24 cellular contexts compared by ENCODE assay signal in genomic region chr17:63937920-63938319, GRCh38. TPM values are rescaled to one million over a fixed set of nuclear protein-coding genes. Genes with fewer than 3 reads are reported as not detected.
"Had no signal": no experiment of that assay in that cellular context is flagged by ENCODE, and none has a peak within 500 bp of the region (broad histone marks: within the 10 kb centered on the region; RNA-seq: fewer than 3 reads in every experiment).

No MANE protein-coding gene starts in this region.

- H3K27ac ChIP-seq: heart left ventricle, parathyroid adenoma, prostate gland, right lobe of liver had no signal

- H3K4me3 Mint-ChIP-seq: naive thymus-derived CD8-positive, alpha-beta T cell had no signal

- DNase-seq: effector memory CD4-positive, alpha-beta T cell; heart left ventricle; hippocampal formation; kidney glomerular epithelial cell; mesendoderm; naive thymus-derived CD8-positive, alpha-beta T cell; retina; right lobe of liver; stimulated activated CD4-positive, alpha-beta T cell treated with anti-CD3 and anti-CD28 coated beads, Interleukin-15, amount 100 ng/mL, for 24 hours; stimulated activated CD4-positive, alpha-beta T cell treated with anti-CD3 and anti-CD28 coated beads, Interleukin-1b, Interleukin-23, amount 100 ng/mL, for 48 hours; stimulated activated CD4-positive, alpha-beta T cell treated with anti-CD3 and anti-CD28 coated beads, Interleukin-4, amount 100 ng/mL, for 24 hours; stimulated activated naive CD4-positive, alpha-beta T cell treated with Interleukin-2 at 50 U/mL for 16 hours; trophoblast cell had no signal

- H3K9me3 ChIP-seq: heart left ventricle, prostate gland, right lobe of liver had no signal

- H3K4me3 ChIP-seq: heart left ventricle, prostate gland, right lobe of liver had no signal

- H3K27me3 Mint-ChIP-seq: naive thymus-derived CD8-positive, alpha-beta T cell had no signal

- H3K4me1 ChIP-seq: heart left ventricle, parathyroid adenoma, prostate gland, right lobe of liver had no signal

- H3K36me3 Mint-ChIP-seq: naive thymus-derived CD8-positive, alpha-beta T cell had no signal

- ATAC-seq: esophagus mucosa; heart left ventricle; naive thymus-derived CD8-positive, alpha-beta T cell; right lobe of liver had no signal

- H3K27me3 ChIP-seq: heart left ventricle, right lobe of liver had no signal

- H3K9me3 Mint-ChIP-seq: naive thymus-derived CD8-positive, alpha-beta T cell had no signal

- H3K79me2 ChIP-seq: parathyroid adenoma had no signal

- H3K36me3 ChIP-seq: heart left ventricle, prostate gland, right lobe of liver had no signal

RNA-seq across cellular contexts. Expression of gene CD79B, which starts 5.8 kb away (rescaled TPM):
- total RNA-seq: lung microvascular endothelial cell had no signal
- polyA plus RNA-seq: neural cell had no signal

RNA-seq across cellular contexts. Expression of gene GH1, which starts 19.3 kb away (rescaled TPM):
- total RNA-seq: esophagus mucosa; fibroblast of lung; frontal cortex; glomerular endothelial cell; heart left ventricle; liver; lung microvascular endothelial cell; naive thymus-derived CD8-positive, alpha-beta T cell; omental fat pad; prostate gland; right lobe of liver; urinary bladder had no signal
- polyA plus RNA-seq: fibroblast of lung; heart left ventricle; liver; naive thymus-derived CD8-positive, alpha-beta T cell; neural cell had no signal

RNA-seq across cellular contexts. Expression of gene CSHL1, which starts 26.9 kb away (rescaled TPM):
- total RNA-seq: esophagus mucosa; fibroblast of lung; frontal cortex; glomerular endothelial cell; heart left ventricle; liver; lung microvascular endothelial cell; naive thymus-derived CD8-positive, alpha-beta T cell; omental fat pad; right lobe of liver; urinary bladder had no signal
- polyA plus RNA-seq: fibroblast of lung; heart left ventricle; liver; naive thymus-derived CD8-positive, alpha-beta T cell; neural cell; urinary bladder had no signal

RNA-seq across cellular contexts. Expression of gene SCN4A, which starts 34.8 kb away (rescaled TPM):
- total RNA-seq: frontal cortex, glomerular endothelial cell, lung microvascular endothelial cell had no signal
- polyA plus RNA-seq: fibroblast of lung; naive thymus-derived CD8-positive, alpha-beta T cell; neural cell had no signal

RNA-seq across cellular contexts. Expression of gene CSH1, which starts 41.5 kb away (rescaled TPM):
- total RNA-seq: esophagus mucosa; fibroblast of lung; frontal cortex; glomerular endothelial cell; heart left ventricle; liver; lung microvascular endothelial cell; naive thymus-derived CD8-positive, alpha-beta T cell; omental fat pad; prostate gland; right lobe of liver had no signal
- polyA plus RNA-seq: fibroblast of lung; heart left ventricle; liver; naive thymus-derived CD8-positive, alpha-beta T cell; neural cell; urinary bladder had no signal
